ENCODE assay signal across 13 cellular contexts in genomic region chr6:107666084-107666981, GRCh38.
A peak's percentile ranks its signal among the peaks of the same experiment; 100 is the strongest.
DNase-seq lines count a peak whose midpoint lies in the region; ATAC-seq, FAIRE-seq and TF ChIP-seq lines count a peak whose summit lies in the region.
"Had no signal": no experiment of that assay in that cellular context is flagged by ENCODE, and none has a peak within 500 bp of the region (broad histone marks: within the 10 kb centered on the region; RNA-seq: fewer than 3 reads in every experiment).

No MANE protein-coding gene starts in this region.

- peak overlapping the region; percentile 77 for H2AFZ ChIP-seq in HepG2 (ENCODE audit: low read length)

- CTCF ChIA-PET in HepG2 (lab: Yijun Ruan, JAX; ENCODE audit: low intra/inter-chr PET ratio, low total read pairs), result no interaction called here

- H3K9me3 ChIP-seq in HepG2 (ENCODE audit: low read length), result no peaks in the 10 kb centered on the region
- no peaks in the 10 kb centered on the region for H3K9me3 ChIP-seq in right lobe of liver
- H3K9me3 ChIP-seq in stomach, result no peaks in the 10 kb centered on the region
- H3K9me3 ChIP-seq: BLaER1, left lung, uterus had no signal

- intact Hi-C loops in HepG2 (cut with micrococcal nuclease; ENCODE audit: unreplicated experiment), result no loop called here
- intact Hi-C loops in right lobe of liver (cut with DNase I), result no loop called here
- intact Hi-C loops in stomach (cut with DNase I; ENCODE audit: low total_unique reads), result no loop called here

- 5% methylated on average over 10 of the region's 15 CpGs for WGBS in HepG2 (ENCODE audit: low lambda C conversion rate)
- WGBS in right lobe of liver (ENCODE audit: insufficient coverage, low coverage, low lambda C conversion rate, missing lambda C conversion rate), result 54% methylated on average over 15 of the region's 15 CpGs
- 37 to 56% (median 38%) methylated on average over 15 of the region's 15 CpGs for WGBS in stomach, 5 donors

- H3K79me2 ChIP-seq in HepG2 (ENCODE audit: insufficient read depth, low read length), result no peaks in the 10 kb centered on the region

- no peak for TF ChIP-seq RAD21 in HepG2 (CRISPR knock-in tag; IDR thresholded peaks at IDR 0.05)

- H3K9ac ChIP-seq in HepG2 (ENCODE audit: insufficient read depth, low read depth, low read length), result peak overlapping the region; percentile 67
- H3K9ac ChIP-seq: BLaER1, KMS-11 had no signal

- BruUV-seq in HepG2 (replicated peaks; lab: Mats Ljungman, UMichigan), result TSS peak; percentile 98

- peak; percentile 88 for ATAC-seq in HepG2
- no peak for ATAC-seq in right lobe of liver
- peak; percentile 50; the same call in 2 of the 3 replicates for ATAC-seq in SK-N-SH treated with all-trans-retinoic acid at 6 μM for 48 hours
- ATAC-seq: T-cell had no signal

- H3K4me1 ChIP-seq in HepG2 (ENCODE audit: insufficient read depth, low read length) (peaks cover 48% of the 10 kb centered on the region), right lobe of liver (peaks cover 0 to 1% (median under 1%) of the 10 kb centered on the region in 4 donors), stomach (peaks cover 9 to 24% (median 16%) of the 10 kb centered on the region in 4 donors)

- H3K27ac ChIP-seq in HepG2 (ENCODE audit: extremely low read length, insufficient read depth, low read length) (peak overlapping the region; percentile 91), right lobe of liver (no peak overlapping the region), stomach (peak overlapping the region in 1 of 5 donors; percentile 16)
- H3K27ac ChIP-seq: BLaER1, KMS-11, left lung had no signal

- H3K4me2 ChIP-seq in HepG2 (ENCODE audit: low read depth, low read length), result peak overlapping the region; percentile 80
- H3K4me2 ChIP-seq: BLaER1, KMS-11 had no signal

- H3K4me3 ChIP-seq in HepG2 (replicated peaks in 1 of 3; ENCODE audit: insufficient read depth in 1 of 3, low read depth in 2 of 3, low read length in 3 of 3) (peak overlapping the region; percentile 2 to 39 (median 36); a peak in 3 of 6 replicates), right lobe of liver (no peak overlapping the region), stomach (no peak overlapping the region)
- H3K4me3 ChIP-seq: BLaER1, left lung, uterus had no signal

- peak in 1 of 2 experiments; percentile 54; a peak in 2 of 4 replicates for TF ChIP-seq EP300 in HepG2 (IDR thresholded peaks at IDR 0.05; ENCODE audit: low read depth in 2 of 2, low read length in 2 of 2)
- peak; percentile 28; the same call in 1 of the 2 replicates for TF ChIP-seq EP300 in HepG2 (CRISPR knock-in tag; IDR thresholded peaks at IDR 0.05; ENCODE audit: borderline replicate concordance)
- TF ChIP-seq EP300 in stomach (IDR thresholded peaks at IDR 0.05), result no peak

- TF ChIP-seq POLR2A in HepG2 (IDR thresholded peaks at IDR 0.05; ENCODE audit: insufficient read depth in 1 of 2, low read depth in 2 of 2, low read length in 2 of 2), result no peak
- no peak for TF ChIP-seq POLR2A in right lobe of liver (IDR thresholded peaks at IDR 0.05)
- no peak for TF ChIP-seq POLR2A in stomach (IDR thresholded peaks at IDR 0.05)

- TF ChIP-seq CTCF in HepG2 (CRISPR knock-in tag; IDR thresholded peaks at IDR 0.05), result no peak
- no peak for TF ChIP-seq CTCF in right lobe of liver (IDR thresholded peaks at IDR 0.05)
- no peak for TF ChIP-seq CTCF in stomach (IDR thresholded peaks at IDR 0.05)

- DNase-seq in HepG2 (ENCODE audit: low spot score) (peak; percentile 94), right lobe of liver (no peak), islet precursor cell (peak; percentile 77), inferior parietal cortex (ENCODE audit: extremely low spot score) (no peak), stomach (no peak)
- no peak for DNase-seq in activated effector memory CD4-positive, alpha-beta T cell treated with Interleukin-2 at 50 U/mL for 16 hours
- DNase-seq in stimulated activated naive CD4-positive, alpha-beta T cell (lab: John Stamatoyannopoulos, UW), result no peak
- DNase-seq: left lung, T-cell, uterus had no signal

- no peaks in the 10 kb centered on the region for H4K20me1 ChIP-seq in HepG2 (ENCODE audit: insufficient read depth, low read length)
- H4K20me1 ChIP-seq: BLaER1 had no signal

- H3K36me3 ChIP-seq in HepG2 (replicated peaks in 1 of 2; ENCODE audit: control insufficient read depth in 1 of 2, insufficient read depth in 2 of 2, low read length in 2 of 2) (no peaks in the 10 kb centered on the region), right lobe of liver (no peaks in the 10 kb centered on the region), stomach (no peaks in the 10 kb centered on the region)
- H3K36me3 ChIP-seq: BLaER1, left lung, uterus had no signal

- peak; percentile 98 for FAIRE-seq in HepG2 (lab: Jason Lieb, UNC)

- in situ Hi-C loops in HepG2 (cut with HindIII; ENCODE audit: extremely low pct_ligation_motif_present, low pct_unique_long_range_greater_than_20kb), result no loop called here

- POLR2A ChIA-PET in HepG2 (lab: Yijun Ruan, JAX), result interaction anchor here (0.8 to 1.5 kb wide), 3 partner anchors 126 to 207 kb away, joined by 5 to 8 read pairs (median 6); partner anchors contain the start of gene PDSS2

- H3K27me3 ChIP-seq in HepG2 (ENCODE audit: control insufficient read depth in 1 of 2, insufficient read depth in 2 of 2, low read length in 2 of 2) (no peaks in the 10 kb centered on the region), right lobe of liver (no peaks in the 10 kb centered on the region), stomach (no peaks in the 10 kb centered on the region)
- H3K27me3 ChIP-seq: BLaER1, left lung, uterus had no signal

TF ChIP-seq in HepG2, 621 proteins besides CTCF, POLR2A, EP300 and RAD21 (continues in another document):
- peak; percentile 50; the same call in 1 of the 2 replicates for TF ChIP-seq MIXL1 (CRISPR knock-in tag; IDR thresholded peaks at IDR 0.05)
- no peak for TF ChIP-seq RAD51 (IDR thresholded peaks at IDR 0.05; ENCODE audit: borderline replicate concordance)
- no peak for TF ChIP-seq CHCHD3 (CRISPR knock-in tag; IDR thresholded peaks at IDR 0.05)
- no peak for TF ChIP-seq ZNF264 (CRISPR knock-in tag; IDR thresholded peaks at IDR 0.05)
- no peak for TF ChIP-seq ARNT (IDR thresholded peaks at IDR 0.05)
- TF ChIP-seq, protein P1, sequence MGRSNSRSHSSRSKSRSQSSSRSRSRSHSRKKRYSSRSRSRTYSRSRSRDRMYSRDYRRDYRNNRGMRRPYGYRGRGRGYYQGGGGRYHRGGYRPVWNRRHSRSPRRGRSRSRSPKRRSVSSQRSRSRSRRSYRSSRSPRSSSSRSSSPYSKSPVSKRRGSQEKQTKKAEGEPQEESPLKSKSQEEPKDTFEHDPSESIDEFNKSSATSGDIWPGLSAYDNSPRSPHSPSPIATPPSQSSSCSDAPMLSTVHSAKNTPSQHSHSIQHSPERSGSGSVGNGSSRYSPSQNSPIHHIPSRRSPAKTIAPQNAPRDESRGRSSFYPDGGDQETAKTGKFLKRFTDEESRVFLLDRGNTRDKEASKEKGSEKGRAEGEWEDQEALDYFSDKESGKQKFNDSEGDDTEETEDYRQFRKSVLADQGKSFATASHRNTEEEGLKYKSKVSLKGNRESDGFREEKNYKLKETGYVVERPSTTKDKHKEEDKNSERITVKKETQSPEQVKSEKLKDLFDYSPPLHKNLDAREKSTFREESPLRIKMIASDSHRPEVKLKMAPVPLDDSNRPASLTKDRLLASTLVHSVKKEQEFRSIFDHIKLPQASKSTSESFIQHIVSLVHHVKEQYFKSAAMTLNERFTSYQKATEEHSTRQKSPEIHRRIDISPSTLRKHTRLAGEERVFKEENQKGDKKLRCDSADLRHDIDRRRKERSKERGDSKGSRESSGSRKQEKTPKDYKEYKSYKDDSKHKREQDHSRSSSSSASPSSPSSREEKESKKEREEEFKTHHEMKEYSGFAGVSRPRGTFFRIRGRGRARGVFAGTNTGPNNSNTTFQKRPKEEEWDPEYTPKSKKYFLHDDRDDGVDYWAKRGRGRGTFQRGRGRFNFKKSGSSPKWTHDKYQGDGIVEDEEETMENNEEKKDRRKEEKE (IDR thresholded peaks at IDR 0.05), result no peak
- TF ChIP-seq SKI (IDR thresholded peaks at IDR 0.05; ENCODE audit: partially characterized antibody), result no peak
- peak; percentile 73; the same call in 1 of the 2 replicates for TF ChIP-seq HMG20A (CRISPR knock-in tag; IDR thresholded peaks at IDR 0.05; ENCODE audit: borderline replicate concordance)
- TF ChIP-seq NFATC3 (CRISPR knock-in tag; IDR thresholded peaks at IDR 0.05), result no peak
- TF ChIP-seq ZKSCAN5 (CRISPR knock-in tag; IDR thresholded peaks at IDR 0.05), result no peak

TF ChIP-seq in SK-N-SH treated with all-trans-retinoic acid at 6 μM for 48 hours, 23 proteins besides CTCF, POLR2A, EP300 and RAD21 (continues in another document):
- TF ChIP-seq SNAI2 (CRISPR knock-in tag; IDR thresholded peaks at IDR 0.05), result no peak
- TF ChIP-seq, protein P2, sequence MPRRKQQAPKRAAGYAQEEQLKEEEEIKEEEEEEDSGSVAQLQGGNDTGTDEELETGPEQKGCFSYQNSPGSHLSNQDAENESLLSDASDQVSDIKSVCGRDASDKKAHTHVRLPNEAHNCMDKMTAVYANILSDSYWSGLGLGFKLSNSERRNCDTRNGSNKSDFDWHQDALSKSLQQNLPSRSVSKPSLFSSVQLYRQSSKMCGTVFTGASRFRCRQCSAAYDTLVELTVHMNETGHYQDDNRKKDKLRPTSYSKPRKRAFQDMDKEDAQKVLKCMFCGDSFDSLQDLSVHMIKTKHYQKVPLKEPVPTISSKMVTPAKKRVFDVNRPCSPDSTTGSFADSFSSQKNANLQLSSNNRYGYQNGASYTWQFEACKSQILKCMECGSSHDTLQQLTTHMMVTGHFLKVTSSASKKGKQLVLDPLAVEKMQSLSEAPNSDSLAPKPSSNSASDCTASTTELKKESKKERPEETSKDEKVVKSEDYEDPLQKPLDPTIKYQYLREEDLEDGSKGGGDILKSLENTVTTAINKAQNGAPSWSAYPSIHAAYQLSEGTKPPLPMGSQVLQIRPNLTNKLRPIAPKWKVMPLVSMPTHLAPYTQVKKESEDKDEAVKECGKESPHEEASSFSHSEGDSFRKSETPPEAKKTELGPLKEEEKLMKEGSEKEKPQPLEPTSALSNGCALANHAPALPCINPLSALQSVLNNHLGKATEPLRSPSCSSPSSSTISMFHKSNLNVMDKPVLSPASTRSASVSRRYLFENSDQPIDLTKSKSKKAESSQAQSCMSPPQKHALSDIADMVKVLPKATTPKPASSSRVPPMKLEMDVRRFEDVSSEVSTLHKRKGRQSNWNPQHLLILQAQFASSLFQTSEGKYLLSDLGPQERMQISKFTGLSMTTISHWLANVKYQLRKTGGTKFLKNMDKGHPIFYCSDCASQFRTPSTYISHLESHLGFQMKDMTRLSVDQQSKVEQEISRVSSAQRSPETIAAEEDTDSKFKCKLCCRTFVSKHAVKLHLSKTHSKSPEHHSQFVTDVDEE (CRISPR knock-in tag; IDR thresholded peaks at IDR 0.05), result no peak
- TF ChIP-seq ZNF8 (CRISPR knock-in tag; IDR thresholded peaks at IDR 0.05), result no peak
- TF ChIP-seq ZNF70 (CRISPR knock-in tag; IDR thresholded peaks at IDR 0.05), result no peak
- no peak for TF ChIP-seq ZC3H10 (CRISPR knock-in tag; IDR thresholded peaks at IDR 0.05)
- no peak for TF ChIP-seq CSDC2 (CRISPR knock-in tag; IDR thresholded peaks at IDR 0.05)
- no peak for TF ChIP-seq BACH2 (CRISPR knock-in tag; IDR thresholded peaks at IDR 0.05; ENCODE audit: borderline replicate concordance)
- no peak for TF ChIP-seq TCF4 (CRISPR knock-in tag; IDR thresholded peaks at IDR 0.05; ENCODE audit: borderline replicate concordance)
- no peak for TF ChIP-seq ZFP30 (CRISPR knock-in tag; IDR thresholded peaks at IDR 0.05)
- TF ChIP-seq GLIS3 (CRISPR knock-in tag; IDR thresholded peaks at IDR 0.05), result no peak

Comparison
In these comparisons a context has a peak if more than half of its experiments do, and no peak if none do; other contexts are left out.
1. ATAC-seq: peak in HepG2 (single experiment) and SK-N-SH treated with all-trans-retinoic acid at 6 μM for 48 hours (single experiment); none in right lobe of liver (0 of 4).
2. DNase-seq: peak in HepG2 (single experiment) and islet precursor cell (single experiment); none in right lobe of liver (0 of 3), inferior parietal cortex (single experiment), stomach (single experiment), activated effector memory CD4-positive, alpha-beta T cell treated with Interleukin-2 at 50 U/mL for 16 hours (single experiment) and stimulated activated naive CD4-positive, alpha-beta T cell (0 of 6).
3. H3K4me3 ChIP-seq: peak in HepG2 (3 of 3); none in right lobe of liver (0 of 3) and stomach (0 of 4).
4. Of the 2 proteins assayed by ChIP-seq in both HepG2 and SK-N-SH treated with all-trans-retinoic acid at 6 μM for 48 hours: peak only in HepG2: PATZ1; only in SK-N-SH treated with all-trans-retinoic acid at 6 μM for 48 hours: none; in both: none; in neither: 1.